8 cellular contexts compared by ENCODE assay signal in the genomic region with DNA sequence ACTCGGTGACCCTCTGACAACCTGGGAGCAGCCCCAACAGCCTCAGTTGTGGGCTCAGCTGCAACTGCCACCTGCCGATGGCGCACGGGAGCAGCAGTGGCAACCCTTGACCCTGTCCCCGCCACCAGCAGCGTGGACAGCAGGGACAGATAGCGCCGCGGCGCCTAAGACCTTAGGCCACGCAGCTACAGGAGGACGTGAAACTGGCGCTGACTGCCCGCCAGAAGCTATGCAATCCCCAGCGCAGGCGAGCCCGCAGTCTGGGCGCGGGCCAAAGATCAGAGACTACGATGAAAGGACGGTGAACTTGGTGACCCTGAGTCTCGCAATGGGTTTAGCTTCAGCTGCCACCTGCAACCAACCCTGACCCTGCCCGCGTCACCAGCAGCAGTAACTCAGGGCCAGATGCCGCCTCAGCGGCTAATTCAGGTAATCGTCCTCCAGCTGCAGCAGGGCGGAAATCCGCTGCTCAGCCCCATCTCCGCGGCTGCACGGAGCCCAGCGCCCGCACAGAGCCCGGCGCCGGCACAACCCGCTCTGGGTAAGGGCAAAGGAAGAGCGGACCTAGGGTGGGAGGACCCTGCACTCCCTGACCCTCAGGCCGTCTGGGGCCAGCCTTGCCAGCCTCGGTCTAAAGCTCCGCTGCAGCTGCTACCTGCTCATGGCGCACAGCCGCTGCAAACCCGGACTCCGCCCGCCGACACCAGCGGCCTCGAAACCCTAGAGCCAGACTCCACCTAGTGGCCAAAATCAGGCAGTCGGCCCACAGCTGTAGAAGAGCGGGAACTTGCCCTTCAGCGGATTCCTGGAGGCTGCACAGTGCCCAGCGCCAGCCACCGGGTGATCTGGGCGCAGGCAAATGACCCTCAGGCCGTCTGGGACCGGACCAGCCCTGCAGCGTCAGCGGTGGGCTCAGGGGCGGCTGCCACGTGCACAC.
A peak's percentile ranks its signal among the peaks of the same experiment; 100 is the strongest.
DNase-seq lines count a peak whose midpoint lies in the region; ATAC-seq, FAIRE-seq and TF ChIP-seq lines count a peak whose summit lies in the region.
"Not testable (repeated sequence)": the region's sequence is repeated elsewhere in the genome, so short reads cannot be mapped to it uniquely, and the experiment has no call there.

No MANE protein-coding gene starts in this region.

- not testable (repeated sequence) for H3K27ac Mint-ChIP-seq in activated CD8-positive, alpha-beta memory T cell treated with anti-CD3 and anti-CD28 coated beads, Interleukin-2, amount 10 ng/mL, durations not matched to agents 7 days and 5 days

- H3K9me3 ChIP-seq in A549, body of pancreas, psoas muscle: not testable (repeated sequence)

- H3K36me3 Mint-ChIP-seq in activated CD8-positive, alpha-beta memory T cell treated with anti-CD3 and anti-CD28 coated beads, Interleukin-2, amount 10 ng/mL, durations not matched to agents 7 days and 5 days: not testable (repeated sequence)

- WGBS in A549 (ENCODE audit: missing lambda C conversion rate): no CpG with 5 or more reads among the region's 62 CpGs
- 2% methylated on average over 54 of the region's 62 CpGs; no CpG with 5 or more reads in 1 of the 2 donors for WGBS in body of pancreas, 2 donors
- WGBS in psoas muscle, 3 donors: 12 to 19% (median 16%) methylated on average over 36 to 58 of the region's 62 CpGs

- H3K27me3 ChIP-seq in body of pancreas; psoas muscle (ENCODE audit: insufficient read depth in 3 of 3, low read length in 2 of 3): not testable (repeated sequence)

- H3K4me2 ChIP-seq in A549: peak overlapping the region; percentile 65

- DNase-seq in A549 (ENCODE audit: low read depth in 1 of 2, low spot score in 1 of 2) (peak in 1 of 2 experiments; percentile 12), RPMI7951 (ENCODE audit: low read depth) (peak; percentile 52), body of pancreas (peak; percentile 78 to 89 (median 85)), hypothalamus (lab: John Stamatoyannopoulos, UW) (peak in 26 of 51 donors; percentile 1 to 68 (median 29)), psoas muscle (peak; percentile 59 to 63)
- peak; percentile 87 for DNase-seq in activated CD8-positive, alpha-beta memory T cell treated with anti-CD3 and anti-CD28 coated beads, Interleukin-2, amount 10 ng/mL, durations not matched to agents 7 days and 5 days
- DNase-seq in stimulated activated CD8-positive, alpha-beta memory T cell treated with anti-CD3 and anti-CD28 coated beads, Interleukin-2, amount 100 ng/mL, for 1 hour (ENCODE audit: low read depth in 2 of 2): peak; percentile 37 to 43

- H3K4me3 ChIP-seq in A549: peak overlapping the region; percentile 38
- H3K4me3 ChIP-seq in body of pancreas: peak overlapping the region; percentile 11 to 27
- H3K4me3 ChIP-seq in psoas muscle: peak overlapping the region; percentile 28

- not testable (repeated sequence) for TF ChIP-seq POLR2A in A549 (IDR thresholded peaks at IDR 0.05; ENCODE audit: low read length); body of pancreas (IDR thresholded peaks at IDR 0.05)

- 0 out of 6 replicates have a peak overlapping the region, but pooled peaks of 1 of the 2 experiments have one; percentile 37 for H3K27ac ChIP-seq in A549
- peak overlapping the region in 3 of 4 donors; percentile 43 to 63 (median 48) for H3K27ac ChIP-seq in body of pancreas
- not testable (repeated sequence) for H3K27ac ChIP-seq in psoas muscle

- not testable (repeated sequence) for H3K4me1 ChIP-seq in A549, body of pancreas, psoas muscle

- not testable (repeated sequence) for H3K9me3 Mint-ChIP-seq in activated CD8-positive, alpha-beta memory T cell treated with anti-CD3 and anti-CD28 coated beads, Interleukin-2, amount 10 ng/mL, durations not matched to agents 7 days and 5 days (ENCODE audit: low read depth)

- FAIRE-seq in A549 (lab: Jason Lieb, UNC): not testable (repeated sequence)

- peak overlapping the region; percentile 63 for H3K4me3 Mint-ChIP-seq in activated CD8-positive, alpha-beta memory T cell treated with anti-CD3 and anti-CD28 coated beads, Interleukin-2, amount 10 ng/mL, durations not matched to agents 7 days and 5 days

- H3K36me3 ChIP-seq in body of pancreas (replicated peaks in 1 of 2; ENCODE audit: insufficient read depth in 1 of 2, low read depth in 2 of 2); psoas muscle (ENCODE audit: insufficient read depth in 1 of 2, low read depth in 1 of 2): not testable (repeated sequence)

- not testable (repeated sequence) for H3K4me1 Mint-ChIP-seq in activated CD8-positive, alpha-beta memory T cell treated with anti-CD3 and anti-CD28 coated beads, Interleukin-2, amount 10 ng/mL, durations not matched to agents 7 days and 5 days

- POLR2A ChIA-PET in A549 (lab: Yijun Ruan, JAX): not testable (repeated sequence)

- intact Hi-C loops in body of pancreas (cut with DNase I); psoas muscle (cut with DNase I): not testable (repeated sequence)

- CTCF ChIA-PET in A549 (lab: Yijun Ruan, JAX): not testable (repeated sequence)
- CTCF ChIA-PET in activated CD8-positive, alpha-beta memory T cell treated with anti-CD3 and anti-CD28 coated beads, Interleukin-2, amount 10 ng/mL, durations not matched to agents 7 days and 5 days (lab: Charles Lee): interaction anchor here (1.2 kb wide), 1 partner anchor 279 kb away, joined by 5 read pairs; no protein-coding TSS in a partner anchor

- TF ChIP-seq EP300 in A549 (IDR thresholded peaks at IDR 0.05): not testable (repeated sequence)

- ATAC-seq in A549 (peak in 1 of 2 experiments; percentile 66; a peak in 1 of 6 replicates), body of pancreas (peak; percentile 38)
- ATAC-seq in activated CD8-positive, alpha-beta memory T cell treated with anti-CD3 and anti-CD28 coated beads, Interleukin-2, amount 10 ng/mL, durations not matched to agents 7 days and 5 days: peak; percentile 36
- not testable (repeated sequence) for ATAC-seq in psoas muscle

- 0 out of 3 replicates have a peak, but pooled peaks have one; percentile 17 for TF ChIP-seq CTCF in A549 (IDR thresholded peaks at IDR 0.05)
- peak; percentile 48 for TF ChIP-seq CTCF in GM12874 (IDR thresholded peaks at IDR 0.05; ENCODE audit: insufficient read depth, low read depth, low read length)
- TF ChIP-seq CTCF in body of pancreas (IDR thresholded peaks at IDR 0.05): peak in 6 of 7 experiments; percentile 55 to 79 (median 64)
- TF ChIP-seq CTCF in psoas muscle (IDR thresholded peaks at IDR 0.05): peak; percentile 21

- TF ChIP-seq RAD21 in A549 (conservative IDR thresholded peaks at IDR 0.05 in 1 of 2, IDR thresholded peaks at IDR 0.05 in 1 of 2): peak; percentile 26 to 27; a peak in 1 of 5 replicates

- H3K27me3 Mint-ChIP-seq in activated CD8-positive, alpha-beta memory T cell treated with anti-CD3 and anti-CD28 coated beads, Interleukin-2, amount 10 ng/mL, durations not matched to agents 7 days and 5 days: not testable (repeated sequence)

TF ChIP-seq in A549, 52 proteins besides CTCF, POLR2A, EP300 and RAD21:
- TF ChIP-seq, protein P1, sequence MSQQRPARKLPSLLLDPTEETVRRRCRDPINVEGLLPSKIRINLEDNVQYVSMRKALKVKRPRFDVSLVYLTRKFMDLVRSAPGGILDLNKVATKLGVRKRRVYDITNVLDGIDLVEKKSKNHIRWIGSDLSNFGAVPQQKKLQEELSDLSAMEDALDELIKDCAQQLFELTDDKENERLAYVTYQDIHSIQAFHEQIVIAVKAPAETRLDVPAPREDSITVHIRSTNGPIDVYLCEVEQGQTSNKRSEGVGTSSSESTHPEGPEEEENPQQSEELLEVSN (IDR thresholded peaks at IDR 0.05; ENCODE audit: borderline replicate concordance, low read depth): 0 out of 2 replicates have a peak, but pooled peaks have one; percentile 30
- TF ChIP-seq SMC3 (IDR thresholded peaks at IDR 0.05): peak; percentile 20; the same call in 1 of the 3 replicates
